ENCODE assay signal across 9 cellular contexts in genomic region chr9:96322210-96322609, GRCh38. TPM values are rescaled to one million over a fixed set of nuclear protein-coding genes. Genes with fewer than 3 reads are reported as not detected.
"Had no signal": no experiment of that assay in that cellular context is flagged by ENCODE, and none has a peak within 500 bp of the region (broad histone marks: within the 10 kb centered on the region; RNA-seq: fewer than 3 reads in every experiment).

No MANE protein-coding gene starts in this region.

RNA-seq across cellular contexts. Expression of gene HSD17B3, which starts 20.2 kb away (rescaled TPM):
- total RNA-seq: colonic mucosa, dermis microvascular lymphatic vessel endothelial cell, esophagus mucosa, gastrocnemius medialis, glomerular endothelial cell, kidney epithelial cell, lung microvascular endothelial cell, mesothelial cell of epicardium, myocyte had no signal
